ENCODE assay signal across 9 cellular contexts in genomic region chr21:38830667-38831525, GRCh38. TPM values are rescaled to one million over a fixed set of nuclear protein-coding genes. Genes with fewer than 3 reads are reported as not detected.
DNase-seq lines count a peak whose midpoint lies in the region; ATAC-seq, FAIRE-seq and TF ChIP-seq lines count a peak whose summit lies in the region.
"Had no signal": no experiment of that assay in that cellular context is flagged by ENCODE, and none has a peak within 500 bp of the region (broad histone marks: within the 10 kb centered on the region; RNA-seq: fewer than 3 reads in every experiment).

No MANE protein-coding gene starts in this region.

- DNase-seq in Caco-2: no peak
- DNase-seq in kidney: no peak
- no peak for DNase-seq in WTC11 (ENCODE audit: low spot score)
- no peak for DNase-seq in GOT3 (lab: John Stamatoyannopoulos, UW)
- no peak for DNase-seq in foreskin fibroblast
- DNase-seq in cerebellar nuclear complex (lab: John Stamatoyannopoulos, UW): no peak
- DNase-seq: SHP77 treated with DMSO at 0.1 percent for 48 hours had no signal

- H3K4me1 Mint-ChIP-seq in Caco-2 (ENCODE audit: low read depth, unreplicated experiment) (peaks cover 12% of the 10 kb centered on the region), WTC11 (peaks cover 11% of the 10 kb centered on the region)

- H3K9me3 ChIP-seq in Caco-2: no peaks in the 10 kb centered on the region
- no peaks in the 10 kb centered on the region for H3K9me3 ChIP-seq in kidney (ENCODE audit: control insufficient read depth in 1 of 2, low read length in 2 of 2)

- TF ChIP-seq CTCF in Caco-2 (IDR thresholded peaks at IDR 0.05; ENCODE audit: insufficient read depth in 1 of 2, low read depth in 1 of 2, low read length in 1 of 2, severe bottlenecking in 1 of 2, unreplicated experiment in 1 of 2) (no peak), kidney (IDR thresholded peaks at IDR 0.05; ENCODE audit: borderline replicate concordance, extremely low read depth, insufficient read depth) (no peak), WTC11 (IDR thresholded peaks at IDR 0.05) (no peak), foreskin fibroblast (IDR thresholded peaks at IDR 0.05; ENCODE audit: low read depth, low read length) (no peak)

- H3K36me3 Mint-ChIP-seq in Caco-2 (ENCODE audit: insufficient read depth, unreplicated experiment) (peaks cover 8% of the 10 kb centered on the region), WTC11 (peaks cover 3% of the 10 kb centered on the region; the same call in 1 of the 2 replicates)

- peak overlapping the region in 1 of 2 donors; percentile 16 for H3K9ac ChIP-seq in kidney (ENCODE audit: low read length in 2 of 2)

- H3K9me3 Mint-ChIP-seq in Caco-2 (ENCODE audit: unreplicated experiment): no peaks in the 10 kb centered on the region
- H3K9me3 Mint-ChIP-seq in WTC11: peaks cover 17% of the 10 kb centered on the region

- H3K27me3 ChIP-seq in Caco-2 (replicated peaks; ENCODE audit: control insufficient read depth, insufficient read depth, low read length): no peaks in the 10 kb centered on the region

- ATAC-seq in GM21381 (IDR thresholded peaks at IDR 0.05; ENCODE audit: unreplicated experiment) (peak; percentile 78), HG03469 (IDR thresholded peaks at IDR 0.05; ENCODE audit: unreplicated experiment) (peak; percentile 66), WTC11 (no peak)

- H3K27ac Mint-ChIP-seq in Caco-2 (ENCODE audit: unreplicated experiment) (peak overlapping the region; percentile 80), WTC11 (no peak overlapping the region)

- H3K27ac ChIP-seq in kidney (ENCODE audit: low read depth in 2 of 2, low read length in 2 of 2): peak overlapping the region; percentile 12 to 72

- H3K4me3 ChIP-seq in Caco-2 (ENCODE audit: low read depth, low read length) (no peak overlapping the region), kidney (ENCODE audit: low read length in 2 of 2) (no peak overlapping the region), foreskin fibroblast (ENCODE audit: low read depth in 1 of 2, low read length in 2 of 2) (no peak overlapping the region)

- FAIRE-seq in kidney (lab: Jason Lieb, UNC): no peak

- no TSS peak for BruUV-seq in Caco-2 (replicated peaks; lab: Mats Ljungman, UMichigan)

- H3K27me3 Mint-ChIP-seq in Caco-2 (ENCODE audit: insufficient read depth, unreplicated experiment) (no peaks in the 10 kb centered on the region), WTC11 (ENCODE audit: low read depth) (no peaks in the 10 kb centered on the region)

- H3K4me1 ChIP-seq in Caco-2 (peaks cover 11% of the 10 kb centered on the region; the same call in 1 of the 2 replicates), kidney (ENCODE audit: control insufficient read depth in 1 of 2, insufficient read depth in 1 of 2, low read depth in 1 of 2, low read length in 2 of 2) (peaks cover 6 to 10% of the 10 kb centered on the region in 2 donors)

- POLR2A ChIA-PET in Caco-2 (lab: Charles Lee) (no interaction called here), WTC11 (lab: Charles Lee) (interaction anchor here (0.5 to 0.7 kb wide), 2 partner anchors 9 to 155 kb away, joined by 3 to 4 read pairs; no protein-coding TSS in a partner anchor)

- H3K4me3 Mint-ChIP-seq in Caco-2 (ENCODE audit: unreplicated experiment) (no peak overlapping the region), WTC11 (no peak overlapping the region)

- H3K36me3 ChIP-seq in Caco-2 (ENCODE audit: control insufficient read depth, insufficient read depth, low read length) (no peaks in the 10 kb centered on the region), kidney (ENCODE audit: control insufficient read depth in 1 of 2, insufficient read depth in 2 of 2, low read length in 2 of 2) (no peaks in the 10 kb centered on the region)

- CTCF ChIA-PET in Caco-2 (lab: Charles Lee) (no interaction called here), WTC11 (lab: Charles Lee) (interaction anchor here (0.6 kb wide), 1 partner anchor 121 kb away, joined by 4 read pairs; no protein-coding TSS in a partner anchor)

- intact Hi-C loops in Caco-2 (cut with micrococcal nuclease; ENCODE audit: unreplicated experiment) (no loop called here), kidney (cut with DNase I) (no loop called here)

TF ChIP-seq in WTC11, 78 proteins besides CTCF, POLR2A, EP300 and RAD21 (continues in another document):
- no peak for TF ChIP-seq CREM (CRISPR knock-in tag; IDR thresholded peaks at IDR 0.05)
- no peak for TF ChIP-seq SOX15 (CRISPR knock-in tag; IDR thresholded peaks at IDR 0.05)
- TF ChIP-seq, protein P1, sequence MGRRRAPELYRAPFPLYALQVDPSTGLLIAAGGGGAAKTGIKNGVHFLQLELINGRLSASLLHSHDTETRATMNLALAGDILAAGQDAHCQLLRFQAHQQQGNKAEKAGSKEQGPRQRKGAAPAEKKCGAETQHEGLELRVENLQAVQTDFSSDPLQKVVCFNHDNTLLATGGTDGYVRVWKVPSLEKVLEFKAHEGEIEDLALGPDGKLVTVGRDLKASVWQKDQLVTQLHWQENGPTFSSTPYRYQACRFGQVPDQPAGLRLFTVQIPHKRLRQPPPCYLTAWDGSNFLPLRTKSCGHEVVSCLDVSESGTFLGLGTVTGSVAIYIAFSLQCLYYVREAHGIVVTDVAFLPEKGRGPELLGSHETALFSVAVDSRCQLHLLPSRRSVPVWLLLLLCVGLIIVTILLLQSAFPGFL (CRISPR knock-in tag; IDR thresholded peaks at IDR 0.05; ENCODE audit: borderline replicate concordance): no peak
- TF ChIP-seq ETV6 (CRISPR knock-in tag; IDR thresholded peaks at IDR 0.05): no peak
- TF ChIP-seq, protein P2, sequence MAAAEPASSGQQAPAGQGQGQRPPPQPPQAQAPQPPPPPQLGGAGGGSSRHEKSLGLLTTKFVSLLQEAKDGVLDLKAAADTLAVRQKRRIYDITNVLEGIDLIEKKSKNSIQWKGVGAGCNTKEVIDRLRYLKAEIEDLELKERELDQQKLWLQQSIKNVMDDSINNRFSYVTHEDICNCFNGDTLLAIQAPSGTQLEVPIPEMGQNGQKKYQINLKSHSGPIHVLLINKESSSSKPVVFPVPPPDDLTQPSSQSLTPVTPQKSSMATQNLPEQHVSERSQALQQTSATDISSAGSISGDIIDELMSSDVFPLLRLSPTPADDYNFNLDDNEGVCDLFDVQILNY (CRISPR knock-in tag; IDR thresholded peaks at IDR 0.05): no peak
- TF ChIP-seq RELA (CRISPR knock-in tag; IDR thresholded peaks at IDR 0.05; ENCODE audit: borderline replicate concordance): no peak
- TF ChIP-seq ZNF423 (CRISPR knock-in tag; IDR thresholded peaks at IDR 0.05): no peak
- TF ChIP-seq, protein P3, sequence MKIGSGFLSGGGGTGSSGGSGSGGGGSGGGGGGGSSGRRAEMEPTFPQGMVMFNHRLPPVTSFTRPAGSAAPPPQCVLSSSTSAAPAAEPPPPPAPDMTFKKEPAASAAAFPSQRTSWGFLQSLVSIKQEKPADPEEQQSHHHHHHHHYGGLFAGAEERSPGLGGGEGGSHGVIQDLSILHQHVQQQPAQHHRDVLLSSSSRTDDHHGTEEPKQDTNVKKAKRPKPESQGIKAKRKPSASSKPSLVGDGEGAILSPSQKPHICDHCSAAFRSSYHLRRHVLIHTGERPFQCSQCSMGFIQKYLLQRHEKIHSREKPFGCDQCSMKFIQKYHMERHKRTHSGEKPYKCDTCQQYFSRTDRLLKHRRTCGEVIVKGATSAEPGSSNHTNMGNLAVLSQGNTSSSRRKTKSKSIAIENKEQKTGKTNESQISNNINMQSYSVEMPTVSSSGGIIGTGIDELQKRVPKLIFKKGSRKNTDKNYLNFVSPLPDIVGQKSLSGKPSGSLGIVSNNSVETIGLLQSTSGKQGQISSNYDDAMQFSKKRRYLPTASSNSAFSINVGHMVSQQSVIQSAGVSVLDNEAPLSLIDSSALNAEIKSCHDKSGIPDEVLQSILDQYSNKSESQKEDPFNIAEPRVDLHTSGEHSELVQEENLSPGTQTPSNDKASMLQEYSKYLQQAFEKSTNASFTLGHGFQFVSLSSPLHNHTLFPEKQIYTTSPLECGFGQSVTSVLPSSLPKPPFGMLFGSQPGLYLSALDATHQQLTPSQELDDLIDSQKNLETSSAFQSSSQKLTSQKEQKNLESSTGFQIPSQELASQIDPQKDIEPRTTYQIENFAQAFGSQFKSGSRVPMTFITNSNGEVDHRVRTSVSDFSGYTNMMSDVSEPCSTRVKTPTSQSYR (CRISPR knock-in tag; IDR thresholded peaks at IDR 0.05): no peak
- TF ChIP-seq ESRRA (CRISPR knock-in tag; IDR thresholded peaks at IDR 0.05; ENCODE audit: borderline replicate concordance): no peak
- no peak for TF ChIP-seq NFYB (CRISPR knock-in tag; conservative IDR thresholded peaks at IDR 0.05; ENCODE audit: low read depth)
- TF ChIP-seq SMAD3 (CRISPR knock-in tag; IDR thresholded peaks at IDR 0.05; ENCODE audit: borderline replicate concordance): no peak
- no peak for TF ChIP-seq ATF1 (CRISPR knock-in tag; IDR thresholded peaks at IDR 0.05)
- TF ChIP-seq TCF7 (CRISPR knock-in tag; IDR thresholded peaks at IDR 0.05; ENCODE audit: low read depth): no peak
- no peak for TF ChIP-seq ZNF138 (CRISPR knock-in tag; conservative IDR thresholded peaks at IDR 0.05)
- TF ChIP-seq ELF4 (CRISPR knock-in tag; IDR thresholded peaks at IDR 0.05; ENCODE audit: low read depth): no peak
- TF ChIP-seq NR2C2 (CRISPR knock-in tag; IDR thresholded peaks at IDR 0.05): no peak
- no peak for TF ChIP-seq MYBL2 (CRISPR knock-in tag; IDR thresholded peaks at IDR 0.05)
- TF ChIP-seq CBFB (CRISPR knock-in tag; IDR thresholded peaks at IDR 0.05; ENCODE audit: low read depth): no peak

RNA-seq across cellular contexts. Expression of gene ETS2, which starts 25.2 kb away (rescaled TPM):
- 20.4 and 26.9 TPM in 2 replicates for total RNA-seq in Caco-2 (2022)
- 178 TPM for total RNA-seq in kidney
- 43.1 TPM for polyA plus RNA-seq in kidney (ENCODE audit: insufficient read depth, low read depth, low replicate concordance)
- total RNA-seq in WTC11 (2021): 45.0 to 56.4 TPM (median 48.3 TPM) in 3 replicates
